In the genomic region with DNA sequence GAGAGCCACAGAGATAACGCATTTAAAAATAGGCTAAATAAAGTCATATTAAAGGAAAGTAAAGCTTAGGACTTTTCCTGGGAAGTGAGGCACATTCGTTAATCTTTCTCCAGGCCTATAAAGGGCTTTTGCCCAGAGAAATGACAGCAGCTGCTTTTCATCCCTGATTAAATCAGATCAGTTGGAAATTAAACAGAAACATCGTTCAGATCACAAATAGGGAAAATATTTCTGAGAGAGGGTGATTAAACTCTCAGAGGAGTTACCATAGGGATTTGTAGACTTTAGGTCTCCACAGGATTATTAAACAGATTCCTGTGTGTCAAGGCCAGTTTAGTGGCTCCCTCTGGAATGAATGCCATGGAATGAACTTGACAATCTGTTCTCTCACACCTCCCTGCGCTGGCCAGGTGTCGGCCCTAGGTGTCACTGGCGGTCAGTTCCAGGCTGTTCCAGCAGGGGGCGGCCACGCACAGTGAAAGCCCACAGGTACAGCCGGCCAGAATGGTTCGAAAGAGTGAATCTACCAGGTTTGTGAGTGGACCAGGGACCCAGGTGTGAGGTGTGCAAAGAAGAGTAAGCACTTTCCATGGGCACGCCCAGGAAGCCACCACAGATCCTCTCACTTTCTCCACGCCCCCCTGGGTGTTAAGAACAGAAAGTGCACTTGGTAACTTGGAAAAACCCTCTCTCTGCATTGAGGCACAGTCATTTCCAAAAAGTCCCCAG, we compare ENCODE assay signal across 8 cellular contexts.
DNase-seq lines count a peak whose midpoint lies in the region; ATAC-seq, FAIRE-seq and TF ChIP-seq lines count a peak whose summit lies in the region.

No MANE protein-coding gene starts in this region.

- H2AFZ ChIP-seq in HCT116 (ENCODE audit: low read depth, low read length, poor library complexity, severe bottlenecking) (no peak overlapping the region), MM.1S (ENCODE audit: low read length) (no peak overlapping the region), hepatocyte (no peak overlapping the region)

- H3K4me2 ChIP-seq in HCT116 (ENCODE audit: low read length) (peak overlapping the region; percentile 31; the same call in 1 of the 2 replicates), MM.1S (ENCODE audit: low read depth, low read length) (peak overlapping the region; percentile 33; the same call in 1 of the 2 replicates), hepatocyte (no peak overlapping the region)

- no TSS peak for BruUV-seq in HCT116 (replicated peaks; lab: Mats Ljungman, UMichigan)

- no peaks in the 10 kb centered on the region for H3F3A ChIP-seq in MM.1S (ENCODE audit: insufficient read depth, low read length)

- CTCF ChIA-PET in HCT116 (lab: Charles Lee), result interaction anchor here (1.1 to 1.5 kb wide), 2 partner anchors 10 to 13 kb away, joined by 3 read pairs; no protein-coding TSS in a partner anchor

- no peak overlapping the region for H3K9ac ChIP-seq in HCT116 (ENCODE audit: low read length)
- no peak overlapping the region for H3K9ac ChIP-seq in MM.1S (ENCODE audit: low read length)

- H4K20me1 ChIP-seq in HCT116 (ENCODE audit: insufficient read depth), result no peaks in the 10 kb centered on the region
- no peaks in the 10 kb centered on the region for H4K20me1 ChIP-seq in MM.1S (ENCODE audit: insufficient read depth, low read length)
- no peaks in the 10 kb centered on the region for H4K20me1 ChIP-seq in hepatocyte (ENCODE audit: insufficient read depth, poor library complexity, severe bottlenecking)

- no peaks in the 10 kb centered on the region; a peak in 1 of 4 replicates for H3K4me1 ChIP-seq in HCT116 (ENCODE audit: control insufficient read depth in 1 of 2, insufficient read depth in 2 of 2, low read length in 2 of 2)
- H3K4me1 ChIP-seq in MM.1S (ENCODE audit: low read length), result no peaks in the 10 kb centered on the region
- no peaks in the 10 kb centered on the region for H3K4me1 ChIP-seq in hepatocyte (ENCODE audit: insufficient read depth)
- no peaks in the 10 kb centered on the region for H3K4me1 ChIP-seq in small intestine (ENCODE audit: control insufficient read depth in 2 of 2, insufficient read depth in 1 of 2, low read depth in 1 of 2, low read length in 1 of 2)

- RAD21 ChIA-PET in HCT116 (lab: Charles Lee; ENCODE audit: low non-redundant PET in 1 of 2, low total read pairs in 2 of 2, uncharacterized antibody in 2 of 2, unreplicated experiment in 2 of 2), result no interaction called here

- H3K9me3 ChIP-seq in HCT116 (ENCODE audit: control insufficient read depth in 1 of 2, insufficient read depth in 1 of 2, low read depth in 1 of 2, low read length in 2 of 2), result no peaks in the 10 kb centered on the region
- H3K9me3 ChIP-seq in MM.1S (replicated peaks; ENCODE audit: insufficient read depth, low read length), result no peaks in the 10 kb centered on the region
- no peaks in the 10 kb centered on the region for H3K9me3 ChIP-seq in hepatocyte (ENCODE audit: low read depth)
- H3K9me3 ChIP-seq in small intestine (ENCODE audit: control insufficient read depth, low read depth), result no peaks in the 10 kb centered on the region

- intact Hi-C loops in HCT116 (cut with micrococcal nuclease), result loop anchor here (1.0 to 5.0 kb wide), 4 partner anchors 110 to 940 kb away; no protein-coding TSS in a partner anchor

- peak; percentile 98 to 100 (median 100) for TF ChIP-seq CTCF in HCT116 (IDR thresholded peaks at IDR 0.05 in 2 of 3, conservative IDR thresholded peaks at IDR 0.05 in 1 of 3; ENCODE audit: borderline replicate concordance in 1 of 3, insufficient read depth in 1 of 3, low read depth in 2 of 3, low read length in 2 of 3)
- TF ChIP-seq CTCF in MM.1S (IDR thresholded peaks at IDR 0.05; ENCODE audit: low read length), result peak; percentile 100
- peak; percentile 99 for TF ChIP-seq CTCF in hepatocyte (IDR thresholded peaks at IDR 0.05; ENCODE audit: poor library complexity)

- peak; percentile 100 for ATAC-seq in HCT116
- no peak for ATAC-seq in HG03097 (IDR thresholded peaks at IDR 0.05; ENCODE audit: low FRiP score, unreplicated experiment)

- TF ChIP-seq RAD21 in HCT116 (IDR thresholded peaks at IDR 0.05; ENCODE audit: low read depth), result peak; percentile 83

- POLR2A ChIA-PET in HCT116 (lab: Charles Lee), result interaction anchor here (1.2 kb wide), 1 partner anchor 763 kb away, joined by 3 read pairs; a partner anchor contains a TSS

- DNase-seq in GM12892 (ENCODE audit: insufficient read length) (peak; percentile 40), HCT116 (ENCODE audit: low read depth, low spot score) (peak; percentile 65), MM.1S (peak; percentile 91), T-helper 2 cell (peak; percentile 48 to 76 (median 64)), anterior cingulate cortex (lab: John Stamatoyannopoulos, UW) (peak in 54 of 58 donors; percentile 4 to 88 (median 42)), hepatocyte (ENCODE audit: low spot score) (peak; percentile 90), small intestine (peak; percentile 77)

- H3K79me2 ChIP-seq in HCT116 (ENCODE audit: insufficient read depth, low read length) (no peaks in the 10 kb centered on the region), MM.1S (ENCODE audit: low read length) (no peaks in the 10 kb centered on the region), hepatocyte (no peaks in the 10 kb centered on the region)

- H3K36me3 ChIP-seq in HCT116 (ENCODE audit: control insufficient read depth in 1 of 2, insufficient read depth in 2 of 2, low read length in 2 of 2) (no peaks in the 10 kb centered on the region), MM.1S (replicated peaks; ENCODE audit: insufficient read depth, low read length) (no peaks in the 10 kb centered on the region), hepatocyte (replicated peaks; ENCODE audit: insufficient read depth, low read depth) (no peaks in the 10 kb centered on the region), small intestine (ENCODE audit: control insufficient read depth in 2 of 2, insufficient read depth in 2 of 2, low read length in 2 of 2) (no peaks in the 10 kb centered on the region)

- WGBS in hepatocyte (ENCODE audit: low lambda C conversion rate, missing lambda C conversion rate), result 19% methylated on average over 12 of the region's 12 CpGs
- WGBS in small intestine, 3 donors, result 9 to 23% (median 12%) methylated on average over 12 of the region's 12 CpGs

- TF ChIP-seq POLR2A in GM12892 (IDR thresholded peaks at IDR 0.05; ENCODE audit: low read depth, low read length), result no peak
- TF ChIP-seq POLR2A in HCT116 (IDR thresholded peaks at IDR 0.05; ENCODE audit: borderline replicate concordance, extremely low read depth, insufficient read depth, insufficient read length), result no peak

- H3K27ac ChIP-seq in HCT116 (ENCODE audit: low read depth, low read length) (no peak overlapping the region), MM.1S (ENCODE audit: low read length) (no peak overlapping the region), hepatocyte (peak overlapping the region; percentile 0), small intestine (ENCODE audit: low read depth in 1 of 2, low read length in 1 of 2) (no peak overlapping the region)

- H3K4me3 ChIP-seq in HCT116 (replicated peaks in 1 of 2; ENCODE audit: low read depth in 1 of 2, low read length in 2 of 2) (no peak overlapping the region), MM.1S (ENCODE audit: low read length) (no peak overlapping the region), hepatocyte (no peak overlapping the region), small intestine (ENCODE audit: low read depth in 1 of 2, low read length in 2 of 2) (no peak overlapping the region)

- FAIRE-seq in GM12892 (lab: Jason Lieb, UNC) (peak; percentile 79), small intestine (lab: Jason Lieb, UNC) (no peak)

- no peaks in the 10 kb centered on the region; the same call in 1 of the 2 replicates for H3K27me3 ChIP-seq in HCT116 (ENCODE audit: insufficient read depth, low read length)
- no peaks in the 10 kb centered on the region for H3K27me3 ChIP-seq in MM.1S (replicated peaks; ENCODE audit: insufficient read depth, low read length)
- H3K27me3 ChIP-seq in hepatocyte, result no peaks in the 10 kb centered on the region
- no peaks in the 10 kb centered on the region for H3K27me3 ChIP-seq in small intestine (ENCODE audit: control insufficient read depth in 2 of 2, insufficient read depth in 2 of 2, low read length in 2 of 2)

- H3K9me2 ChIP-seq in HCT116 (ENCODE audit: insufficient read depth) (no peaks in the 10 kb centered on the region), MM.1S (replicated peaks; ENCODE audit: insufficient read depth, low read length) (no peaks in the 10 kb centered on the region), hepatocyte (replicated peaks; ENCODE audit: insufficient read depth) (no peaks in the 10 kb centered on the region)

TF ChIP-seq in HCT116, 20 proteins besides CTCF, POLR2A, EP300 and RAD21 (continues in another document):
- TF ChIP-seq, protein P1, sequence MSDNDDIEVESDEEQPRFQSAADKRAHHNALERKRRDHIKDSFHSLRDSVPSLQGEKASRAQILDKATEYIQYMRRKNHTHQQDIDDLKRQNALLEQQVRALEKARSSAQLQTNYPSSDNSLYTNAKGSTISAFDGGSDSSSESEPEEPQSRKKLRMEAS (IDR thresholded peaks at IDR 0.05), result no peak
- no peak for TF ChIP-seq CBX3 (IDR thresholded peaks at IDR 0.05; ENCODE audit: low read depth)
- TF ChIP-seq EZH2 (IDR thresholded peaks at IDR 0.05), result no peak
- no peak for TF ChIP-seq TCF7L2 (IDR thresholded peaks at IDR 0.05; ENCODE audit: borderline replicate concordance, extremely low read depth, insufficient read depth, insufficient read length)
- no peak for TF ChIP-seq ELF1 (IDR thresholded peaks at IDR 0.05; ENCODE audit: borderline replicate concordance, low read depth)
- no peak for TF ChIP-seq FOSL1 (IDR thresholded peaks at IDR 0.05; ENCODE audit: low read depth)
- TF ChIP-seq JUND (IDR thresholded peaks at IDR 0.05), result no peak
- no peak for TF ChIP-seq EZH2phosphoT487 (IDR thresholded peaks at IDR 0.05; ENCODE audit: borderline replicate concordance)
- TF ChIP-seq SIN3A (IDR thresholded peaks at IDR 0.05; ENCODE audit: low read depth), result no peak
- no peak for TF ChIP-seq EGR1 (IDR thresholded peaks at IDR 0.05; ENCODE audit: low read depth)
- TF ChIP-seq YY1 (IDR thresholded peaks at IDR 0.05; ENCODE audit: extremely low read depth, insufficient replicate concordance, low read depth, low read length), result no peak
- TF ChIP-seq ZNF274 (IDR thresholded peaks at IDR 0.05; ENCODE audit: low read depth, low read length), result no peak
- TF ChIP-seq POLR2AphosphoS5 (IDR thresholded peaks at IDR 0.05; ENCODE audit: low read depth, low read length), result no peak
- no peak for TF ChIP-seq CEBPB (IDR thresholded peaks at IDR 0.05; ENCODE audit: low read depth)
- no peak for TF ChIP-seq ZFX (IDR thresholded peaks at IDR 0.05)
- no peak for TF ChIP-seq SP1 (IDR thresholded peaks at IDR 0.05; ENCODE audit: low read depth)

Comparison
In these comparisons a context has a peak if more than half of its experiments do, and no peak if none do; other contexts are left out.
1. DNase-seq: peak in every context shown above with its lines; median percentile 91 in MM.1S; 90 in hepatocyte; 77 in small intestine; 65 in HCT116; 64 in T-helper 2 cell; 42 in anterior cingulate cortex; 40 in GM12892.